ENCODE assay signal across 9 cellular contexts in genomic region chr10:11602919-11603523, GRCh38. TPM values are rescaled to one million over a fixed set of nuclear protein-coding genes. Genes with fewer than 3 reads are reported as not detected.
A peak's percentile ranks its signal among the peaks of the same experiment; 100 is the strongest.
DNase-seq lines count a peak whose midpoint lies in the region; ATAC-seq, FAIRE-seq and TF ChIP-seq lines count a peak whose summit lies in the region.
"Had no signal": no experiment of that assay in that cellular context is flagged by ENCODE, and none has a peak within 500 bp of the region (broad histone marks: within the 10 kb centered on the region; RNA-seq: fewer than 3 reads in every experiment).

No MANE protein-coding gene starts in this region.

- BruUV-seq in Caco-2 (replicated peaks; lab: Mats Ljungman, UMichigan) = no TSS peak

- H3K4me1 Mint-ChIP-seq in Caco-2 (ENCODE audit: low read depth, unreplicated experiment) (peaks cover 50% of the 10 kb centered on the region), glutamatergic neuron (ENCODE audit: low read depth, unreplicated experiment) (peaks cover 7% of the 10 kb centered on the region)

- peak in 1 of 2 experiments; percentile 65 for DNase-seq in Caco-2
- peak; percentile 29 for DNase-seq in NCI-H1436 (lab: John Stamatoyannopoulos, UW)
- no peak for DNase-seq in medulla oblongata (ENCODE audit: extremely low spot score)
- no peak for DNase-seq in activated gamma-delta T cell treated with Interleukin-2 at 50 U/mL for 16 hours
- no peak for DNase-seq in glutamatergic neuron
- DNase-seq in SKM-1 treated with dmso at 0.1 percent for 144 hours (lab: John Stamatoyannopoulos, UW; ENCODE audit: unreplicated experiment) = no peak
- DNase-seq: nucleus accumbens had no signal

- H3K27ac Mint-ChIP-seq in Caco-2 (ENCODE audit: unreplicated experiment) = peak overlapping the region; percentile 39
- no peak overlapping the region for H3K27ac Mint-ChIP-seq in glutamatergic neuron (ENCODE audit: unreplicated experiment)

- FAIRE-seq in endometrium (lab: Jason Lieb, UNC) = peak; percentile 33

- H3K9me3 Mint-ChIP-seq in Caco-2 (ENCODE audit: unreplicated experiment) (no peaks in the 10 kb centered on the region), glutamatergic neuron (ENCODE audit: unreplicated experiment) (no peaks in the 10 kb centered on the region)

- H3K36me3 ChIP-seq in Caco-2 (ENCODE audit: control insufficient read depth, insufficient read depth, low read length) = no peaks in the 10 kb centered on the region

- CTCF ChIA-PET in Caco-2 (lab: Charles Lee) = no interaction called here

- intact Hi-C loops in Caco-2 (cut with micrococcal nuclease; ENCODE audit: unreplicated experiment) = loop anchor here (1.0 to 2.0 kb wide), 2 partner anchors 8 to 82 kb away; partner anchors contain the start of gene USP6NL

- peak; percentile 54 for ATAC-seq in GM19463 (IDR thresholded peaks at IDR 0.05; ENCODE audit: unreplicated experiment)

- H3K27me3 Mint-ChIP-seq in Caco-2 (ENCODE audit: insufficient read depth, unreplicated experiment) (no peaks in the 10 kb centered on the region), glutamatergic neuron (ENCODE audit: unreplicated experiment) (no peaks in the 10 kb centered on the region)

- TF ChIP-seq CTCF in Caco-2 (IDR thresholded peaks at IDR 0.05; ENCODE audit: insufficient read depth in 1 of 2, low read depth in 1 of 2, low read length in 1 of 2, severe bottlenecking in 1 of 2, unreplicated experiment in 1 of 2) (no peak), glutamatergic neuron (IDR thresholded peaks at IDR 0.05; ENCODE audit: partially characterized antibody, unreplicated experiment) (no peak)

- no peaks in the 10 kb centered on the region for H3K9me3 ChIP-seq in Caco-2

- H3K36me3 Mint-ChIP-seq in Caco-2 (ENCODE audit: insufficient read depth, unreplicated experiment) (no peaks in the 10 kb centered on the region), glutamatergic neuron (ENCODE audit: unreplicated experiment) (no peaks in the 10 kb centered on the region)

- POLR2A ChIA-PET in Caco-2 (lab: Charles Lee) = no interaction called here

- H3K4me3 ChIP-seq in Caco-2 (ENCODE audit: low read depth, low read length) = no peak overlapping the region

- H3K27me3 ChIP-seq in Caco-2 (replicated peaks; ENCODE audit: control insufficient read depth, insufficient read depth, low read length) = no peaks in the 10 kb centered on the region

- peak overlapping the region; percentile 49 for H3K4me3 Mint-ChIP-seq in Caco-2 (ENCODE audit: unreplicated experiment)
- H3K4me3 Mint-ChIP-seq in glutamatergic neuron (ENCODE audit: unreplicated experiment) = no peak overlapping the region

- peaks cover 52% of the 10 kb centered on the region for H3K4me1 ChIP-seq in Caco-2

RNA-seq across cellular contexts. Expression of gene USP6NL, which starts 8.4 kb away (rescaled TPM):
- total RNA-seq in Caco-2 (2022) (34.1 and 35.6 TPM in 2 replicates), glutamatergic neuron (ENCODE audit: unreplicated experiment) (13.3 TPM)
